In the genomic region with DNA sequence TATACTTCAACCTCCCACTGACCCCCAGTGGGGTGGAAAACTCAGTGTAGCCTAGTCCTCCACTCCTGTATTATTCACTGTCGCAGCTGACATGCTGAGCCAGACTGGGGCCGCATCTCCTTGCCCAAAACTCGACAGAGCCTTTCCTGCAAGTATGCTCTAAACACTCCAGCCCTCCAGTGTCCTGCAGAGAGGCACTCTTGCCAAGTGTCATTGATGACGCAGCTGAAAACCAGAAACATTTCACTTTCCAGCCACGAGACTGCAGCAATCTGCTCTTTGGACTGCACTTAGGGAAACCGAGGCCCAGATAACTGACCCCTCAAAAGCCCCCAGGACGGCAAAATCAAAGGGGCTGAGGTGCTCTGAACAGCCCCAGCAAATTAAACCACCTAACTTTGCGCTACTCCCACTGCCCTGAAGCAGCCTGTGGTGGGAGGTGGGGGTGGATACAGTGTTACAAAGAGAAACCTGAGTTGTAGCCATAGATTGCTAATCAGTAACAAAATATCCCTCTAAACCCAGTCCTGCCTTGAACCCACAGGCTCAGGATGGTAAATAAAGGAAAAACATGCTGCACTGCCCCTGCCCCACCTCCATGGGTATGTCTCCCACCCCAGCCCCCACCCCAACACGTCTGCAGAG, we compare ENCODE assay signal across 8 cellular contexts.
DNase-seq lines count a peak whose midpoint lies in the region; ATAC-seq and TF ChIP-seq lines count a peak whose summit lies in the region.

No MANE protein-coding gene starts in this region.

- no peaks in the 10 kb centered on the region for H3K27me3 ChIP-seq in ACC112 (ENCODE audit: insufficient read depth, low read length)
- peaks cover 32% of the 10 kb centered on the region for H3K27me3 ChIP-seq in HUES6 (ENCODE audit: control insufficient read depth, insufficient read depth, low read length)
- H3K27me3 ChIP-seq in muscle layer of colon (ENCODE audit: control insufficient read depth in 1 of 2, insufficient read depth in 2 of 2, low read length in 2 of 2), result no peaks in the 10 kb centered on the region

- no peak overlapping the region for H3K27ac ChIP-seq in ACC112 (ENCODE audit: low read depth, low read length)
- H3K27ac ChIP-seq in HUES6 (ENCODE audit: low read depth, low read length), result no peak overlapping the region
- peak overlapping the region; percentile 87 for H3K27ac ChIP-seq in muscle layer of colon (ENCODE audit: low read depth, low read length)

- no peaks in the 10 kb centered on the region for H3K9me3 ChIP-seq in HUES6 (ENCODE audit: control insufficient read depth, insufficient read depth, low read depth, low read length)
- no peaks in the 10 kb centered on the region for H3K9me3 ChIP-seq in muscle layer of colon (ENCODE audit: low read length)

- no peak overlapping the region for H3K9ac ChIP-seq in HUES6 (ENCODE audit: low read length)
- H3K9ac ChIP-seq in muscle layer of colon (ENCODE audit: low read length), result peak overlapping the region; percentile 69

- H3K4me1 ChIP-seq in ACC112 (ENCODE audit: control insufficient read depth, insufficient read depth, low read length, unreplicated experiment) (peaks cover 18% of the 10 kb centered on the region), HUES6 (ENCODE audit: control insufficient read depth, insufficient read depth, low read length) (peaks cover 39% of the 10 kb centered on the region), muscle layer of colon (ENCODE audit: insufficient read depth, low read length) (peaks cover 65% of the 10 kb centered on the region)

- peak overlapping the region; percentile 63 for H3K4me3 ChIP-seq in ACC112 (ENCODE audit: low read depth, low read length)
- H3K4me3 ChIP-seq in HUES6 (ENCODE audit: low read depth, low read length), result peak overlapping the region; percentile 73
- peak overlapping the region; percentile 3 for H3K4me3 ChIP-seq in choroid plexus epithelial cell (ENCODE audit: low read depth, low read length)
- H3K4me3 ChIP-seq in muscle layer of colon (ENCODE audit: low read depth in 1 of 2, low read length in 2 of 2), result peak overlapping the region; percentile 7 to 78

- no peak for TF ChIP-seq CTCF in choroid plexus epithelial cell (conservative IDR thresholded peaks at IDR 0.05; ENCODE audit: low read depth, low read length)

- peaks cover 28% of the 10 kb centered on the region for H3K79me2 ChIP-seq in ACC112 (ENCODE audit: control insufficient read depth, insufficient read depth, low read length, unreplicated experiment)

- H2AFZ ChIP-seq in ACC112 (ENCODE audit: low read length, unreplicated experiment), result no peak overlapping the region

- DNase-seq in choroid plexus epithelial cell (ENCODE audit: low read depth), result peak; percentile 83
- DNase-seq in DMS53 (lab: John Stamatoyannopoulos, UW), result no peak
- no peak for DNase-seq in NCI-H187 treated with DMSO at 0.1 percent for 48 hours (lab: John Stamatoyannopoulos, UW)
- DNase-seq in cortex of kidney (lab: John Stamatoyannopoulos, UW), result no peak

- no peaks in the 10 kb centered on the region for H3K36me3 ChIP-seq in ACC112 (ENCODE audit: insufficient read depth, low read length)
- no peaks in the 10 kb centered on the region for H3K36me3 ChIP-seq in HUES6 (ENCODE audit: control insufficient read depth, insufficient read depth, low read length)
- no peaks in the 10 kb centered on the region for H3K36me3 ChIP-seq in muscle layer of colon (ENCODE audit: insufficient read depth, low read length)

- no peak for ATAC-seq in GM21737 (IDR thresholded peaks at IDR 0.05; ENCODE audit: unreplicated experiment)

Comparison
In these comparisons a context has a peak if more than half of its experiments do, and no peak if none do; other contexts are left out.
1. H3K4me3 ChIP-seq: peak in every context shown above with its lines; median percentile 73 in HUES6; 63 in ACC112; 42 in muscle layer of colon; 3 in choroid plexus epithelial cell.